13 cellular contexts compared by ENCODE assay signal in genomic region chr2:47357475-47357874, GRCh38. TPM values are rescaled to one million over a fixed set of nuclear protein-coding genes. Genes with fewer than 3 reads are reported as not detected.
A peak's percentile ranks its signal among the peaks of the same experiment; 100 is the strongest.
DNase-seq lines count a peak whose midpoint lies in the region; ATAC-seq, FAIRE-seq and TF ChIP-seq lines count a peak whose summit lies in the region.
"Had no signal": no experiment of that assay in that cellular context is flagged by ENCODE, and none has a peak within 500 bp of the region (broad histone marks: within the 10 kb centered on the region; RNA-seq: fewer than 3 reads in every experiment).

No MANE protein-coding gene starts in this region.

- H3K4me1 Mint-ChIP-seq in progenitor cell of endocrine pancreas (ENCODE audit: low read depth), result peaks cover 11% of the 10 kb centered on the region
- no peaks in the 10 kb centered on the region for H3K4me1 Mint-ChIP-seq in stimulated activated memory B cell treated with anti-CD40 and anti-IgM and Interleukin-4, amounts not matched to agents 10 μg/mL and 1 μg/mL and 100 μg/mL, for 72 hours

- H3K9me3 Mint-ChIP-seq in progenitor cell of endocrine pancreas (ENCODE audit: low read depth), result no peaks in the 10 kb centered on the region
- no peaks in the 10 kb centered on the region for H3K9me3 Mint-ChIP-seq in stimulated activated memory B cell treated with anti-CD40 and anti-IgM and Interleukin-4, amounts not matched to agents 10 μg/mL and 1 μg/mL and 100 μg/mL, for 72 hours
- H3K9me3 Mint-ChIP-seq: dendritic cell treated with granulocyte-macrophage colony-stimulating factor and Interleukin-4, amounts not matched to agents 40 ng/mL and 50 ng/mL, for 4 days had no signal

- FAIRE-seq in D721Med (lab: Jason Lieb, UNC), result no peak
- FAIRE-seq: pancreas had no signal

- TF ChIP-seq CTCF in progenitor cell of endocrine pancreas (IDR thresholded peaks at IDR 0.05; ENCODE audit: unreplicated experiment) (no peak), D721Med (IDR thresholded peaks at IDR 0.05; ENCODE audit: insufficient read depth, missing control alignments) (no peak)

- H3K27ac Mint-ChIP-seq in progenitor cell of endocrine pancreas, result no peak overlapping the region
- H3K27ac Mint-ChIP-seq in stimulated activated memory B cell treated with anti-CD40 and anti-IgM and Interleukin-4, amounts not matched to agents 10 μg/mL and 1 μg/mL and 100 μg/mL, for 72 hours, result no peak overlapping the region
- H3K27ac Mint-ChIP-seq: dendritic cell treated with granulocyte-macrophage colony-stimulating factor and Interleukin-4, amounts not matched to agents 40 ng/mL and 50 ng/mL, for 4 days had no signal

- no peaks in the 10 kb centered on the region for H3K36me3 Mint-ChIP-seq in progenitor cell of endocrine pancreas (ENCODE audit: insufficient read depth)
- no peaks in the 10 kb centered on the region for H3K36me3 Mint-ChIP-seq in stimulated activated memory B cell treated with anti-CD40 and anti-IgM and Interleukin-4, amounts not matched to agents 10 μg/mL and 1 μg/mL and 100 μg/mL, for 72 hours

- ATAC-seq in HG02623 (IDR thresholded peaks at IDR 0.05; ENCODE audit: unreplicated experiment), result no peak
- ATAC-seq in stimulated activated memory B cell treated with anti-CD40 and anti-IgM and Interleukin-4, amounts not matched to agents 10 μg/mL and 1 μg/mL and 100 μg/mL, for 72 hours, result no peak

- no peak overlapping the region for H3K4me3 Mint-ChIP-seq in progenitor cell of endocrine pancreas (ENCODE audit: low read depth)
- H3K4me3 Mint-ChIP-seq in stimulated activated memory B cell treated with anti-CD40 and anti-IgM and Interleukin-4, amounts not matched to agents 10 μg/mL and 1 μg/mL and 100 μg/mL, for 72 hours, result no peak overlapping the region
- H3K4me3 Mint-ChIP-seq: dendritic cell treated with granulocyte-macrophage colony-stimulating factor and Interleukin-4, amounts not matched to agents 40 ng/mL and 50 ng/mL, for 4 days had no signal

- in situ Hi-C loops in ACHN (cut with HindIII; ENCODE audit: low pct_ligation_motif_present, low pct_unique_long_range_greater_than_20kb, low sequenced_read_pairs), result no loop called here

- H3K27me3 Mint-ChIP-seq in progenitor cell of endocrine pancreas, result no peaks in the 10 kb centered on the region
- H3K27me3 Mint-ChIP-seq in stimulated activated memory B cell treated with anti-CD40 and anti-IgM and Interleukin-4, amounts not matched to agents 10 μg/mL and 1 μg/mL and 100 μg/mL, for 72 hours, result peaks cover 6% of the 10 kb centered on the region

- DNase-seq in ACHN (peak; percentile 73), HS-27A (ENCODE audit: low read depth) (peak; percentile 31), amniotic epithelial cell (ENCODE audit: low read depth) (peak; percentile 72), iris pigment epithelial cell (ENCODE audit: low read depth) (peak; percentile 67), progenitor cell of endocrine pancreas (ENCODE audit: low spot score, unreplicated experiment) (no peak), D721Med (ENCODE audit: insufficient read length, low spot score) (no peak)
- DNase-seq: activated T-cell treated with anti-CD3 and anti-CD28 coated beads, Interleukin-2, amount 50 U/mL, for 1 hour; NCI-H2081; pancreas had no signal

RNA-seq across cellular contexts. Expression of gene EPCAM, which starts 11.6 kb away (rescaled TPM):
- 393 and 397 TPM in 2 replicates for total RNA-seq in progenitor cell of endocrine pancreas
- total RNA-seq: T-helper 1 cell treated with Interleukin-12 subunit alpha and Interleukin-12 subunit beta and Interleukin-4 antibody, amounts not matched to agents 30 ng/mL and 1 ng/mL, for 36 hours had no signal

RNA-seq across cellular contexts. Expression of gene MSH2, which starts 45.5 kb away (rescaled TPM):
- 61.2 and 63.3 TPM in 2 replicates for total RNA-seq in progenitor cell of endocrine pancreas

Comparison
In these comparisons a context has a peak if more than half of its experiments do, and no peak if none do; other contexts are left out.
1. DNase-seq: peak in ACHN (single experiment), HS-27A (single experiment), amniotic epithelial cell (single experiment) and iris pigment epithelial cell (single experiment); none in progenitor cell of endocrine pancreas (single experiment) and D721Med (single experiment).